9 cellular contexts compared by ENCODE assay signal in genomic region chr11:5727691-5728090, GRCh38. TPM values are rescaled to one million over a fixed set of nuclear protein-coding genes. Genes with fewer than 3 reads are reported as not detected.
"Had no signal": no experiment of that assay in that cellular context is flagged by ENCODE, and none has a peak within 500 bp of the region (broad histone marks: within the 10 kb centered on the region; RNA-seq: fewer than 3 reads in every experiment).

No MANE protein-coding gene starts in this region.

- H3K27ac ChIP-seq: HL-60 had no signal

- ATAC-seq: HepG2 had no signal

- DNase-seq: IMR-90, KBM-7, KG1 had no signal

- FAIRE-seq: HepG2, HTR-8/SVneo had no signal

RNA-seq across cellular contexts. Expression of gene OR56B1, which starts 8.6 kb away (rescaled TPM):
- total RNA-seq: HepG2, HT-29, HT1080, IMR-90 had no signal
- polyA plus RNA-seq: HepG2, IgD-negative memory B cell, IMR-90 had no signal

RNA-seq across cellular contexts. Expression of gene OR52N4, which starts 26.4 kb away (rescaled TPM):
- total RNA-seq: HT-29, HT1080, IMR-90 had no signal
- polyA plus RNA-seq: IMR-90 had no signal

RNA-seq across cellular contexts. Expression of gene OR52N5, which starts 55.5 kb away (rescaled TPM):
- total RNA-seq: HepG2, HT-29, HT1080, IMR-90 had no signal
- polyA plus RNA-seq: HepG2, IgD-negative memory B cell, IMR-90 had no signal
